ENCODE assay signal across 24 cellular contexts in the genomic region with DNA sequence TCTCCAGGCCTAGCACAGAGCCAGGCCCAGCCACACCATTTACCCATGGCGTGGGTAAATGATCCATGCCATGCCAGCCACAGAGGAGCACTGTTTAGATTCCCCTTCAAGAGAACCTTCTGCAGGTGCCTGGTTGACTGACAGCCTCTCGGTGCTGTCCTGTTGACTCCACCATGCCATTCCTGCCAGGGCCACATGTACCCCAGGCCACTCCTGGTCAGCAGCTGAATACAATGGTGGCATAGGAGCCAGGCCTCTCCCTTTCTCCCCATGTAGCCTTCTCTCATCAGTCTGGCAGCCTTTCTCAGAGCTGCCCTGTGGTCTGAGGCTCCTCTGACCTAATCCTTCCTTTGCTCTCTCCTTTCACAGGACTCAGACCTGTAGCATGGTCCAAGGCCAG. TPM values are rescaled to one million over a fixed set of nuclear protein-coding genes. Genes with fewer than 3 reads are reported as not detected.
DNase-seq lines count a peak whose midpoint lies in the region; ATAC-seq, FAIRE-seq and TF ChIP-seq lines count a peak whose summit lies in the region.
"Had no signal": no experiment of that assay in that cellular context is flagged by ENCODE, and none has a peak within 500 bp of the region (broad histone marks: within the 10 kb centered on the region; RNA-seq: fewer than 3 reads in every experiment).

No MANE protein-coding gene starts in this region.

- no peak overlapping the region for H4K8ac ChIP-seq in neuronal stem cell (ENCODE audit: low read depth, low read length)

- in situ Hi-C loops in HepG2 (cut with HindIII; ENCODE audit: extremely low pct_ligation_motif_present, low pct_unique_long_range_greater_than_20kb) = no loop called here

- H3K4ac ChIP-seq in neuronal stem cell (ENCODE audit: low read length) = no peak overlapping the region

- BruUV-seq in MCF 10A (replicated peaks; lab: Mats Ljungman, UMichigan) (no TSS peak), HepG2 (replicated peaks; lab: Mats Ljungman, UMichigan) (no TSS peak)

- H3K14ac ChIP-seq in neuronal stem cell (ENCODE audit: low read length) = no peak overlapping the region

- peaks cover 71% of the 10 kb centered on the region for H3K4me1 Mint-ChIP-seq in MCF 10A (ENCODE audit: insufficient read depth, unreplicated experiment)
- H3K4me1 Mint-ChIP-seq: B cell; CD4-positive, CD25-positive, alpha-beta regulatory T cell had no signal

- H3K4me3 Mint-ChIP-seq in MCF 10A (ENCODE audit: unreplicated experiment) = no peak overlapping the region
- H3K4me3 Mint-ChIP-seq: B cell; CD4-positive, CD25-positive, alpha-beta regulatory T cell; CD8-positive, alpha-beta T cell had no signal

- H3K27ac ChIP-seq in breast epithelium = no peak overlapping the region
- peak overlapping the region; percentile 93 for H3K27ac ChIP-seq in HepG2 (ENCODE audit: extremely low read length, insufficient read depth, low read length)
- H3K27ac ChIP-seq in neuronal stem cell (replicated peaks; ENCODE audit: low read length) = no peak overlapping the region
- H3K27ac ChIP-seq in subcutaneous abdominal adipose tissue (ENCODE audit: low read depth, low read length) = peak overlapping the region; percentile 25
- H3K27ac ChIP-seq: 22Rv1, BLaER1, C4-2B, GM23248 had no signal

- intact Hi-C loops in MCF 10A (cut with micrococcal nuclease) (loop anchor here (5.0 kb wide), 1 partner anchor 60 kb away; the partner anchor contains the start of gene TECTB), breast epithelium (cut with DNase I; ENCODE audit: low total_unique reads) (no loop called here), HepG2 (cut with micrococcal nuclease; ENCODE audit: unreplicated experiment) (no loop called here)

- H2BK15ac ChIP-seq in neuronal stem cell (ENCODE audit: low read length) = no peak overlapping the region

- 0 out of 2 replicates have a peak, but pooled peaks cover 5% of the 10 kb centered on the region for H4K20me1 ChIP-seq in HepG2 (ENCODE audit: insufficient read depth, low read length)
- H4K20me1 ChIP-seq: BLaER1 had no signal

- ATAC-seq in HepG2 (no peak), HG02610 (IDR thresholded peaks at IDR 0.05; ENCODE audit: unreplicated experiment) (no peak)
- ATAC-seq: CD8-positive, alpha-beta T cell had no signal

- H3K36me3 Mint-ChIP-seq in MCF 10A (ENCODE audit: insufficient read depth, unreplicated experiment) = peaks cover 1% of the 10 kb centered on the region
- H3K36me3 Mint-ChIP-seq: CD4-positive, CD25-positive, alpha-beta regulatory T cell; CD8-positive, alpha-beta T cell had no signal

- no peaks in the 10 kb centered on the region for H3K9me3 Mint-ChIP-seq in MCF 10A (ENCODE audit: unreplicated experiment)

- H4K91ac ChIP-seq in neuronal stem cell (ENCODE audit: low read depth, low read length, poor library complexity) = no peak overlapping the region

- H2AFZ ChIP-seq in HepG2 (ENCODE audit: low read length) (no peak overlapping the region), neuronal stem cell (ENCODE audit: low read length) (no peak overlapping the region)
- H2AFZ ChIP-seq: GM23248 had no signal

- TF ChIP-seq POLR2A in breast epithelium (IDR thresholded peaks at IDR 0.05) (no peak), HepG2 (IDR thresholded peaks at IDR 0.05; ENCODE audit: insufficient read depth in 1 of 2, low read depth in 2 of 2, low read length in 2 of 2) (no peak)

- H3K79me2 ChIP-seq in HepG2 (ENCODE audit: insufficient read depth, low read length) = peaks cover 100% of the 10 kb centered on the region

- peak overlapping the region; percentile 37 for H2AK5ac ChIP-seq in neuronal stem cell (ENCODE audit: low read depth, low read length)

- H3K4me2 ChIP-seq in HepG2 (ENCODE audit: low read depth, low read length) = peak overlapping the region; percentile 99
- no peak overlapping the region for H3K4me2 ChIP-seq in neuronal stem cell (ENCODE audit: insufficient read depth, low read length, poor library complexity, severe bottlenecking)
- H3K4me2 ChIP-seq: BLaER1 had no signal

- POLR2A ChIA-PET in MCF 10A (lab: Yijun Ruan, JAX) (no interaction called here), HepG2 (lab: Yijun Ruan, JAX) (interaction anchor here (0.6 to 7.8 kb wide), 8 partner anchors 12 to 142 kb away, joined by 3 to 189 read pairs (median 21); no protein-coding TSS in a partner anchor)

- no peak overlapping the region for H2BK12ac ChIP-seq in neuronal stem cell (ENCODE audit: low read length)

- no peak for TF ChIP-seq RAD21 in HepG2 (CRISPR knock-in tag; IDR thresholded peaks at IDR 0.05)

- peak overlapping the region; percentile 70 for H2BK5ac ChIP-seq in neuronal stem cell (ENCODE audit: low read length)

- no peaks in the 10 kb centered on the region for H3K27me3 Mint-ChIP-seq in MCF 10A (ENCODE audit: insufficient read depth, unreplicated experiment)
- H3K27me3 Mint-ChIP-seq: B cell had no signal

- H3K9me3 ChIP-seq in breast epithelium = no peaks in the 10 kb centered on the region
- peaks cover 9% of the 10 kb centered on the region; the same call in 1 of the 2 replicates for H3K9me3 ChIP-seq in HepG2 (ENCODE audit: low read length)
- H3K9me3 ChIP-seq in neuronal stem cell (replicated peaks in 1 of 2; ENCODE audit: control insufficient read depth in 2 of 2, insufficient read depth in 1 of 2, low read depth in 1 of 2, low read length in 2 of 2) = no peaks in the 10 kb centered on the region
- H3K9me3 ChIP-seq in subcutaneous abdominal adipose tissue (ENCODE audit: control insufficient read depth in 5 of 5, low read length in 5 of 5) = peaks cover 2 to 12% (median 10%) of the 10 kb centered on the region in 5 donors

- 100% methylated on average over 1 of the region's 2 CpGs for WGBS in HepG2 (ENCODE audit: low lambda C conversion rate)
- no CpG with 5 or more reads among the region's 2 CpGs for WGBS in neuronal stem cell (ENCODE audit: extremely low coverage in 2 of 2, insufficient read length in 2 of 2, insufficient replicate concordance in 1 of 2), 2 donors

- no peak for DNase-seq in MCF 10A (ENCODE audit: unreplicated experiment)
- no peak for DNase-seq in breast epithelium (ENCODE audit: low spot score in 2 of 2)
- no peak for DNase-seq in HepG2 (ENCODE audit: low spot score)
- no peak for DNase-seq in neuronal stem cell (ENCODE audit: low spot score)
- DNase-seq in iPS-NIHi7 (ENCODE audit: extremely low spot score) = no peak
- DNase-seq in NCI-H2029 treated with DMSO at 0.1 percent for 48 hours (lab: John Stamatoyannopoulos, UW) = no peak
- DNase-seq: Caco-2; CD4-positive, CD25-positive, alpha-beta regulatory T cell; CD8-positive, alpha-beta T cell; DMS153; DND-41; GM23248; H7; HCEC 1CT had no signal

- H2BK120ac ChIP-seq in neuronal stem cell (ENCODE audit: low read depth, low read length) = no peak overlapping the region

- TF ChIP-seq CTCF in MCF 10A (IDR thresholded peaks at IDR 0.05; ENCODE audit: unreplicated experiment) (no peak), breast epithelium (IDR thresholded peaks at IDR 0.05) (no peak), HepG2 (CRISPR knock-in tag; IDR thresholded peaks at IDR 0.05) (no peak)

- no peak overlapping the region for H3K18ac ChIP-seq in neuronal stem cell (ENCODE audit: low read length)

- CTCF ChIA-PET in MCF 10A (lab: Yijun Ruan, JAX) (interaction anchor here (0.6 to 1.3 kb wide), 2 partner anchors 36 to 57 kb away, joined by 3 read pairs; no protein-coding TSS in a partner anchor), HepG2 (lab: Yijun Ruan, JAX; ENCODE audit: low intra/inter-chr PET ratio, low total read pairs) (no interaction called here)

- no peaks in the 10 kb centered on the region for H3K79me1 ChIP-seq in neuronal stem cell (ENCODE audit: low read depth, low read length)

- peak overlapping the region; percentile 39 for H3K9ac ChIP-seq in HepG2 (ENCODE audit: insufficient read depth, low read depth, low read length)
- no peak overlapping the region for H3K9ac ChIP-seq in neuronal stem cell (ENCODE audit: low read depth, low read length, poor library complexity)
- no peak overlapping the region for H3K9ac ChIP-seq in subcutaneous abdominal adipose tissue (ENCODE audit: low read length in 5 of 5)
- H3K9ac ChIP-seq: BLaER1, GM23248 had no signal

- no peaks in the 10 kb centered on the region for H3K4me1 ChIP-seq in breast epithelium
- H3K4me1 ChIP-seq in HepG2 (ENCODE audit: insufficient read depth, low read length) = peaks cover 98% of the 10 kb centered on the region
- no peaks in the 10 kb centered on the region for H3K4me1 ChIP-seq in neuronal stem cell (ENCODE audit: control insufficient read depth in 2 of 2, insufficient read depth in 1 of 2, low read depth in 1 of 2, low read length in 2 of 2)
- H3K4me1 ChIP-seq in subcutaneous abdominal adipose tissue (ENCODE audit: control insufficient read depth in 5 of 5, insufficient read depth in 5 of 5, low read length in 5 of 5) = peaks cover 0 to 52% (median 32%) of the 10 kb centered on the region in 5 donors
- H3K4me1 ChIP-seq: BLaER1, Caco-2 had no signal

- no peaks in the 10 kb centered on the region for H3K27me3 ChIP-seq in breast epithelium
- H3K27me3 ChIP-seq in HepG2 (ENCODE audit: control insufficient read depth in 1 of 2, insufficient read depth in 2 of 2, low read length in 2 of 2) = no peaks in the 10 kb centered on the region; a peak in 1 of 5 replicates
- no peaks in the 10 kb centered on the region for H3K27me3 ChIP-seq in neuronal stem cell (ENCODE audit: control insufficient read depth in 3 of 3, insufficient read depth in 3 of 3, low read depth in 1 of 3, low read length in 3 of 3)
- H3K27me3 ChIP-seq in subcutaneous abdominal adipose tissue (ENCODE audit: control insufficient read depth in 5 of 5, insufficient read depth in 4 of 5, low read length in 5 of 5) = peaks cover 0 to 5% (median 0%) of the 10 kb centered on the region in 5 donors
- H3K27me3 ChIP-seq: BLaER1 had no signal

- H3K23ac ChIP-seq in neuronal stem cell (ENCODE audit: low read depth, low read length, poor library complexity) = peak overlapping the region; percentile 31

- no peak for FAIRE-seq in HepG2 (lab: Jason Lieb, UNC)
- FAIRE-seq: A204.1, G401.6, GM12892, H1 had no signal

- peak overlapping the region; percentile 67 for H3K27ac Mint-ChIP-seq in MCF 10A (ENCODE audit: low read depth, unreplicated experiment)
- H3K27ac Mint-ChIP-seq: B cell; CD4-positive, CD25-positive, alpha-beta regulatory T cell; CD8-positive, alpha-beta T cell had no signal

- TF ChIP-seq EP300 in HepG2 (IDR thresholded peaks at IDR 0.05; ENCODE audit: low read depth in 2 of 2, low read length in 2 of 2) = no peak
- no peak for TF ChIP-seq EP300 in HepG2 (CRISPR knock-in tag; IDR thresholded peaks at IDR 0.05; ENCODE audit: borderline replicate concordance)

- no peak overlapping the region for H3K4me3 ChIP-seq in breast epithelium
- H3K4me3 ChIP-seq in HepG2 (replicated peaks in 1 of 3; ENCODE audit: insufficient read depth in 1 of 3, low read depth in 2 of 3, low read length in 3 of 3) = peak overlapping the region in 1 of 3 experiments; percentile 77; a peak in 2 of 6 replicates
- H3K4me3 ChIP-seq in neuronal stem cell (ENCODE audit: low read length in 2 of 2) = no peak overlapping the region
- H3K4me3 ChIP-seq in subcutaneous abdominal adipose tissue (ENCODE audit: low read depth in 1 of 5, low read length in 5 of 5) = peak overlapping the region in 1 of 5 donors; percentile 4
- H3K4me3 ChIP-seq: BLaER1, GM23248 had no signal

- H3K36me3 ChIP-seq in breast epithelium = no peaks in the 10 kb centered on the region
- H3K36me3 ChIP-seq in HepG2 (replicated peaks in 1 of 2; ENCODE audit: control insufficient read depth in 1 of 2, insufficient read depth in 2 of 2, low read length in 2 of 2) = peaks cover 23 to 49% of the 10 kb centered on the region in 2 experiments
- H3K36me3 ChIP-seq in neuronal stem cell (replicated peaks in 1 of 2; ENCODE audit: control insufficient read depth in 2 of 2, insufficient read depth in 2 of 2, low read length in 2 of 2) = no peaks in the 10 kb centered on the region
- peaks cover 0 to 8% (median 0%) of the 10 kb centered on the region in 5 donors for H3K36me3 ChIP-seq in subcutaneous abdominal adipose tissue (ENCODE audit: control insufficient read depth in 5 of 5, insufficient read depth in 5 of 5, low read length in 5 of 5)
- H3K36me3 ChIP-seq: BLaER1 had no signal

RNA-seq across cellular contexts. Expression of gene GPAM, which starts 39.2 kb away (rescaled TPM):
- total RNA-seq in MCF 10A (2022) = 19.8 and 20.4 TPM in 2 replicates
- 100 to 1,000 TPM in 1 of 3 donors, 10 to 100 TPM in 2; 13.4 to 462 (median 26.3) TPM for total RNA-seq in breast epithelium
- 130 and 140 TPM in 2 replicates for total RNA-seq in HepG2 (2016; rRNA removed; fragmentation: Illumina TruSeq; extraction: Trizol)
- 19.1 and 21.3 TPM in 2 replicates for total RNA-seq in HepG2 (2016; cell fraction: cytosol; rRNA removed; fragmentation: Illumina TruSeq; extraction: Trizol; ENCODE audit: low read depth)
- 132 and 135 TPM in 2 replicates for total RNA-seq in HepG2 (2016; cell fraction: insoluble cytoplasmic fraction; rRNA removed; fragmentation: Illumina TruSeq; extraction: Trizol)
- total RNA-seq in HepG2 (2016; cell fraction: membrane; rRNA removed; fragmentation: Illumina TruSeq; extraction: Trizol) = 47.4 and 55.1 TPM in 2 replicates
- 251 and 257 TPM in 2 replicates for total RNA-seq in HepG2 (2016; cell fraction: nucleus; rRNA removed; fragmentation: Illumina TruSeq; extraction: Trizol)
- 36.8 and 43.0 TPM in 2 replicates for polyA plus RNA-seq in HepG2 (2011; rRNA removed)
- polyA plus RNA-seq in HepG2 (2011; cell fraction: cytosol; rRNA removed) = 14.4 and 28.4 TPM in 2 replicates
- polyA plus RNA-seq in HepG2 (2011; cell fraction: nucleus; rRNA removed) = 39.1 and 57.9 TPM in 2 replicates
- 53.4 and 86.4 TPM in 2 replicates for polyA plus RNA-seq in HepG2 (2012)
- 5.1 and 5.7 TPM in 2 replicates for polyA plus RNA-seq in HepG2 (2016; cell fraction: cytosol; fragmentation: Illumina TruSeq; extraction: Trizol; ENCODE audit: low read depth)
- polyA plus RNA-seq in HepG2 (2016; cell fraction: insoluble cytoplasmic fraction; fragmentation: Illumina TruSeq; extraction: Trizol; ENCODE audit: low read depth) = 57.8 and 65.3 TPM in 2 replicates
- polyA plus RNA-seq in HepG2 (2016; cell fraction: membrane; fragmentation: Illumina TruSeq; extraction: Trizol; ENCODE audit: low read depth) = 14.2 and 17.2 TPM in 2 replicates
- polyA plus RNA-seq in HepG2 (2016; cell fraction: nucleus; fragmentation: Illumina TruSeq; extraction: Trizol; ENCODE audit: insufficient read depth, low read depth) = 165 and 177 TPM in 2 replicates
- 18.6 and 65.9 TPM in 2 replicates for polyA minus RNA-seq in HepG2 (2011; rRNA and poly(A)+ RNA removed; ENCODE audit: low replicate concordance)
- 23.7 and 35.7 TPM in 2 replicates for polyA minus RNA-seq in HepG2 (2011; cell fraction: cytosol; rRNA and poly(A)+ RNA removed)
- 174 and 229 TPM in 2 replicates for polyA minus RNA-seq in HepG2 (2011; cell fraction: nucleus; rRNA and poly(A)+ RNA removed)
- polyA plus RNA-seq in neuronal stem cell (2013, experiment 1 of 2) = 5.9 TPM
- 6.1 TPM for polyA plus RNA-seq in neuronal stem cell (2013, experiment 2 of 2)

Comparison
In these comparisons a context has a peak if more than half of its experiments do, and no peak if none do; other contexts are left out.
1. H3K27ac ChIP-seq: peak in HepG2 (single experiment) and subcutaneous abdominal adipose tissue (single experiment); none in breast epithelium (0 of 2) and neuronal stem cell (single experiment).